19 cellular contexts compared by ENCODE assay signal in genomic region chr10:21388541-21389068, GRCh38.
DNase-seq lines count a peak whose midpoint lies in the region; ATAC-seq and TF ChIP-seq lines count a peak whose summit lies in the region.
"Had no signal": no experiment of that assay in that cellular context is flagged by ENCODE, and none has a peak within 500 bp of the region (broad histone marks: within the 10 kb centered on the region; RNA-seq: fewer than 3 reads in every experiment).

No MANE protein-coding gene starts in this region.

- H3K4me2 ChIP-seq in mammary epithelial cell (ENCODE audit: insufficient read depth, low read depth, low read length) = no peak overlapping the region
- no peak overlapping the region for H3K4me2 ChIP-seq in mesendoderm (ENCODE audit: low read length)
- H3K4me2 ChIP-seq: PC-9 had no signal

- H4K20me1 ChIP-seq in mammary epithelial cell (ENCODE audit: insufficient read depth, low read length) = no peaks in the 10 kb centered on the region

- H3K4me1 ChIP-seq in mammary epithelial cell (ENCODE audit: insufficient read depth, low read length) (no peaks in the 10 kb centered on the region), Panc1 (ENCODE audit: control insufficient read depth, insufficient read depth, low read length) (peaks cover 11% of the 10 kb centered on the region; the same call in 1 of the 2 replicates), mesendoderm (ENCODE audit: control insufficient read depth, low read depth, low read length) (no peaks in the 10 kb centered on the region)

- no peak overlapping the region for H3K4me3 ChIP-seq in mammary epithelial cell (replicated peaks in 1 of 3; ENCODE audit: insufficient read depth in 1 of 3, low read depth in 2 of 3, low read length in 3 of 3)
- H3K4me3 ChIP-seq in Panc1 (ENCODE audit: low read depth in 2 of 2, low read length in 2 of 2) = no peak overlapping the region
- H3K4me3 ChIP-seq in mesendoderm (ENCODE audit: low read length) = no peak overlapping the region
- H3K4me3 ChIP-seq: K562, PC-9 had no signal

- no peaks in the 10 kb centered on the region for H3K9me3 Mint-ChIP-seq in MCF 10A (ENCODE audit: unreplicated experiment)
- H3K9me3 Mint-ChIP-seq in activated T-cell treated with anti-CD3 and anti-CD28 coated beads, Interleukin-2, amount 50 U/mL, for 24 hours = no peaks in the 10 kb centered on the region
- no peaks in the 10 kb centered on the region for H3K9me3 Mint-ChIP-seq in activated naive CD8-positive, alpha-beta T cell treated with anti-CD3 and anti-CD28 coated beads for 36 hours

- no peaks in the 10 kb centered on the region for H3K36me3 Mint-ChIP-seq in MCF 10A (ENCODE audit: insufficient read depth, unreplicated experiment)
- H3K36me3 Mint-ChIP-seq in activated T-cell treated with anti-CD3 and anti-CD28 coated beads, Interleukin-2, amount 50 U/mL, for 24 hours (ENCODE audit: low read depth) = no peaks in the 10 kb centered on the region
- no peaks in the 10 kb centered on the region for H3K36me3 Mint-ChIP-seq in activated naive CD8-positive, alpha-beta T cell treated with anti-CD3 and anti-CD28 coated beads for 36 hours

- BruUV-seq in mammary epithelial cell (replicated peaks; lab: Mats Ljungman, UMichigan) (no TSS peak), MCF 10A (replicated peaks; lab: Mats Ljungman, UMichigan) (no TSS peak), Panc1 (replicated peaks; lab: Mats Ljungman, UMichigan) (no TSS peak)

- no peak overlapping the region for H2AK5ac ChIP-seq in mesendoderm (ENCODE audit: low read length)

- H4K8ac ChIP-seq in mesendoderm (ENCODE audit: low read depth, low read length) = no peak overlapping the region

- no peak for DNase-seq in mammary epithelial cell
- DNase-seq in MCF 10A (ENCODE audit: unreplicated experiment) = no peak
- no peak for DNase-seq in Panc1 (ENCODE audit: low read depth, low spot score)
- no peak for DNase-seq in mesendoderm
- DNase-seq in activated T-cell treated with anti-CD3 and anti-CD28 coated beads, Interleukin-2, amount 50 U/mL, for 24 hours = no peak
- DNase-seq in activated CD4-positive, alpha-beta T cell treated with anti-CD3 and anti-CD28 coated beads, Interleukin-2, amount 50 U/mL, for 4 hours = no peak
- no peak for DNase-seq in activated naive CD8-positive, alpha-beta T cell treated with anti-CD3 and anti-CD28 coated beads for 36 hours
- DNase-seq: AML-193, DMS79, NCI-H1105 treated with DMSO at 0.1 percent for 48 hours, NCI-H1694, NCI-H510A treated with DMSO at 0.1 percent for 48 hours, NCI-H774, PC-9 had no signal

- no peak overlapping the region for H3K4me3 Mint-ChIP-seq in MCF 10A (ENCODE audit: unreplicated experiment)
- H3K4me3 Mint-ChIP-seq in activated T-cell treated with anti-CD3 and anti-CD28 coated beads, Interleukin-2, amount 50 U/mL, for 24 hours = no peak overlapping the region
- no peak overlapping the region for H3K4me3 Mint-ChIP-seq in activated naive CD8-positive, alpha-beta T cell treated with anti-CD3 and anti-CD28 coated beads for 36 hours

- in situ Hi-C loops in mammary epithelial cell (cut with MboI; ENCODE audit: low sequenced_read_pairs in 2 of 2) = no loop called here
- in situ Hi-C loops in Panc1 (cut with HindIII; ENCODE audit: low pct_unique_long_range_greater_than_20kb, low sequenced_read_pairs) = no loop called here

- no peak overlapping the region for H3K27ac ChIP-seq in mammary epithelial cell (ENCODE audit: insufficient read depth, low read depth, low read length)
- peak overlapping the region; percentile 81 for H3K27ac ChIP-seq in Panc1 (ENCODE audit: low read length)
- no peak overlapping the region for H3K27ac ChIP-seq in mesendoderm (ENCODE audit: low read depth, low read length)
- H3K27ac ChIP-seq: 22Rv1, C4-2B, PC-9 had no signal

- TF ChIP-seq CTCF in mammary epithelial cell (conservative IDR thresholded peaks at IDR 0.05 in 1 of 2, IDR thresholded peaks at IDR 0.05 in 1 of 2; ENCODE audit: extremely low read depth in 1 of 2, insufficient read depth in 1 of 2, low read depth in 1 of 2, low read length in 2 of 2) (no peak), MCF 10A (IDR thresholded peaks at IDR 0.05; ENCODE audit: unreplicated experiment) (no peak), Panc1 (IDR thresholded peaks at IDR 0.05) (no peak)

- no peaks in the 10 kb centered on the region for H3K79me1 ChIP-seq in mesendoderm (ENCODE audit: low read length)

- no peak for ATAC-seq in Panc1
- no peak for ATAC-seq in HG03457 (IDR thresholded peaks at IDR 0.05; ENCODE audit: unreplicated experiment)
- ATAC-seq: HCT116, K562 had no signal

- H2BK5ac ChIP-seq in mesendoderm (ENCODE audit: low read length) = no peak overlapping the region

- no peak overlapping the region for H2BK15ac ChIP-seq in mesendoderm (replicated peaks; ENCODE audit: low read depth)

- no peak overlapping the region for H3K9ac ChIP-seq in mammary epithelial cell (ENCODE audit: insufficient read depth, low read length)
- H3K9ac ChIP-seq in mesendoderm (ENCODE audit: low read length) = no peak overlapping the region

- WGBS in mammary epithelial cell (ENCODE audit: low coverage, missing lambda C conversion rate) = 58% methylated on average over 10 of the region's 10 CpGs
- WGBS in mesendoderm (ENCODE audit: extremely low coverage, insufficient coverage, low lambda C conversion rate) = no CpG with 5 or more reads among the region's 10 CpGs

- H3K27me3 ChIP-seq in mammary epithelial cell (ENCODE audit: insufficient read depth, low read length) (no peaks in the 10 kb centered on the region), Panc1 (ENCODE audit: control insufficient read depth, insufficient read depth, low read length) (no peaks in the 10 kb centered on the region), mesendoderm (ENCODE audit: insufficient read depth, low read length, poor library complexity) (no peaks in the 10 kb centered on the region)

- peak overlapping the region; percentile 64 for H2AFZ ChIP-seq in mammary epithelial cell (ENCODE audit: low read depth, low read length)
- H2AFZ ChIP-seq: PC-9 had no signal

- H3K4me1 Mint-ChIP-seq in MCF 10A (ENCODE audit: insufficient read depth, unreplicated experiment) = peaks cover 6% of the 10 kb centered on the region
- H3K4me1 Mint-ChIP-seq in activated T-cell treated with anti-CD3 and anti-CD28 coated beads, Interleukin-2, amount 50 U/mL, for 24 hours (ENCODE audit: low read depth) = no peaks in the 10 kb centered on the region
- H3K4me1 Mint-ChIP-seq in activated naive CD8-positive, alpha-beta T cell treated with anti-CD3 and anti-CD28 coated beads for 36 hours = no peaks in the 10 kb centered on the region

- no peak overlapping the region for H3K4ac ChIP-seq in mesendoderm (ENCODE audit: low read depth, low read length)

- no peaks in the 10 kb centered on the region for H3K9me3 ChIP-seq in mammary epithelial cell (replicated peaks; ENCODE audit: insufficient read depth, low read length)
- no peaks in the 10 kb centered on the region for H3K9me3 ChIP-seq in Panc1 (ENCODE audit: control insufficient read depth, insufficient read depth, low read depth, low read length)

- no peak overlapping the region for H3K27ac Mint-ChIP-seq in MCF 10A (ENCODE audit: low read depth, unreplicated experiment)
- no peak overlapping the region for H3K27ac Mint-ChIP-seq in activated T-cell treated with anti-CD3 and anti-CD28 coated beads, Interleukin-2, amount 50 U/mL, for 24 hours
- no peak overlapping the region for H3K27ac Mint-ChIP-seq in activated naive CD8-positive, alpha-beta T cell treated with anti-CD3 and anti-CD28 coated beads for 36 hours

- POLR2A ChIA-PET in MCF 10A (lab: Yijun Ruan, JAX) (interaction anchor here (0.6 to 0.7 kb wide), 2 partner anchors 16 to 212 kb away, joined by 3 read pairs; no protein-coding TSS in a partner anchor), Panc1 (lab: Charles Lee) (no interaction called here)

- no peaks in the 10 kb centered on the region for H3K36me3 ChIP-seq in mammary epithelial cell (ENCODE audit: insufficient read depth, low read length)
- H3K36me3 ChIP-seq in Panc1 (ENCODE audit: control insufficient read depth, insufficient read depth, low read length) = no peaks in the 10 kb centered on the region
- H3K36me3 ChIP-seq in mesendoderm (ENCODE audit: control insufficient read depth, insufficient read depth, low read length) = no peaks in the 10 kb centered on the region

- intact Hi-C loops in mammary epithelial cell (cut with micrococcal nuclease) = no loop called here
- intact Hi-C loops in MCF 10A (cut with micrococcal nuclease) = no loop called here
- intact Hi-C loops in Panc1 (cut with micrococcal nuclease; ENCODE audit: unreplicated experiment) = no loop called here

- H2BK120ac ChIP-seq in mesendoderm (ENCODE audit: low read depth, low read length) = no peak overlapping the region

- no peaks in the 10 kb centered on the region for H3K79me2 ChIP-seq in mammary epithelial cell (ENCODE audit: insufficient read depth, low read length)
- no peaks in the 10 kb centered on the region for H3K79me2 ChIP-seq in mesendoderm (ENCODE audit: control insufficient read depth, insufficient read depth, low read length)

- no peak overlapping the region for H4K5ac ChIP-seq in mesendoderm (ENCODE audit: low read length)

- no peak overlapping the region for H3K56ac ChIP-seq in mesendoderm (ENCODE audit: low read length)

- CTCF ChIA-PET in mammary epithelial cell (lab: Charles Lee; ENCODE audit: low non-redundant PET) (no interaction called here), MCF 10A (lab: Yijun Ruan, JAX) (interaction anchor here (0.6 kb wide), 1 partner anchor 70 kb away, joined by 3 read pairs; no protein-coding TSS in a partner anchor), Panc1 (lab: Charles Lee) (no interaction called here)

- H3K18ac ChIP-seq in mesendoderm (ENCODE audit: low read length) = no peak overlapping the region

- dilution Hi-C loops in mammary epithelial cell (cut with HindIII; ENCODE audit: low sequenced_read_pairs) = no loop called here

- peak overlapping the region; percentile 1 for H3K23ac ChIP-seq in mesendoderm (ENCODE audit: low read length)

- H3K27me3 Mint-ChIP-seq in MCF 10A (ENCODE audit: insufficient read depth, unreplicated experiment) = no peaks in the 10 kb centered on the region
- peaks cover 5% of the 10 kb centered on the region for H3K27me3 Mint-ChIP-seq in activated T-cell treated with anti-CD3 and anti-CD28 coated beads, Interleukin-2, amount 50 U/mL, for 24 hours
- H3K27me3 Mint-ChIP-seq in activated naive CD8-positive, alpha-beta T cell treated with anti-CD3 and anti-CD28 coated beads for 36 hours = peaks cover 3% of the 10 kb centered on the region
